ENCODE assay signal across 8 cellular contexts in genomic region chr14:85934123-85934885, GRCh38.
DNase-seq lines count a peak whose midpoint lies in the region; ATAC-seq and TF ChIP-seq lines count a peak whose summit lies in the region.

No MANE protein-coding gene starts in this region.

- intact Hi-C loops in testis (cut with DNase I; ENCODE audit: low total_unique reads) = no loop called here

- no peak for TF ChIP-seq POLR2A in testis (IDR thresholded peaks at IDR 0.05)

- TF ChIP-seq CTCF in fibroblast of pulmonary artery (IDR thresholded peaks at IDR 0.05; ENCODE audit: low read length, missing control alignments) = no peak
- TF ChIP-seq CTCF in testis (IDR thresholded peaks at IDR 0.05) = no peak

- H3K9me3 ChIP-seq in testis = no peaks in the 10 kb centered on the region

- no peaks in the 10 kb centered on the region for H3K4me1 ChIP-seq in testis

- H3K36me3 ChIP-seq in testis (ENCODE audit: low read depth, missing control alignments) = no peaks in the 10 kb centered on the region

- H3K27ac ChIP-seq in testis = no peak overlapping the region

- in situ Hi-C loops in ACHN (cut with HindIII; ENCODE audit: low pct_ligation_motif_present, low pct_unique_long_range_greater_than_20kb, low sequenced_read_pairs) = no loop called here

- ATAC-seq in GM18868 (IDR thresholded peaks at IDR 0.05; ENCODE audit: unreplicated experiment) (peak; percentile 88), HG03095 (IDR thresholded peaks at IDR 0.05; ENCODE audit: unreplicated experiment) (peak; percentile 92)

- H3K4me3 ChIP-seq in fibroblast of pulmonary artery (replicated peaks; ENCODE audit: low read depth, low read length) = peak overlapping the region; percentile 27
- H3K4me3 ChIP-seq in testis = peak overlapping the region in 1 of 2 donors; percentile 24

- 54 to 70% methylated on average over 12 of the region's 12 CpGs for WGBS in testis, 2 donors

- no peaks in the 10 kb centered on the region for H3K27me3 ChIP-seq in testis

- peak; percentile 15 for DNase-seq in ACHN
- DNase-seq in NOMO-1 (lab: John Stamatoyannopoulos, UW; ENCODE audit: unreplicated experiment in 2 of 2) = peak; percentile 50 to 67
- DNase-seq in activated CD8-positive, alpha-beta memory T cell treated with anti-CD3 and anti-CD28 coated beads, Interleukin-2, amount 50 U/mL, for 4 hours = peak; percentile 40
- DNase-seq in fibroblast of pulmonary artery (ENCODE audit: low read depth) = no peak
- peak; percentile 9 to 27 for DNase-seq in stimulated activated CD4-positive, alpha-beta T cell treated with anti-CD3 and anti-CD28 coated beads, Interleukin-12 subunit alpha, Interleukin-12 subunit beta, amount 100 ng/mL, for 24 hours (ENCODE audit: low read depth in 2 of 2)
- DNase-seq in testis = no peak

Comparison
In these comparisons a context has a peak if more than half of its experiments do, and no peak if none do; other contexts are left out.
1. DNase-seq: peak in ACHN (single experiment), NOMO-1 (2 of 2), activated CD8-positive, alpha-beta memory T cell treated with anti-CD3 and anti-CD28 coated beads, Interleukin-2, amount 50 U/mL, for 4 hours (single experiment) and stimulated activated CD4-positive, alpha-beta T cell treated with anti-CD3 and anti-CD28 coated beads, Interleukin-12 subunit alpha, Interleukin-12 subunit beta, amount 100 ng/mL, for 24 hours (2 of 2); none in fibroblast of pulmonary artery (single experiment) and testis (single experiment).